Comparison of ENCODE assay signal across 17 cellular contexts in genomic region chr11:24046731-24047130, GRCh38.
"Had no signal": no experiment of that assay in that cellular context is flagged by ENCODE, and none has a peak within 500 bp of the region (broad histone marks: within the 10 kb centered on the region; RNA-seq: fewer than 3 reads in every experiment).

No MANE protein-coding gene starts in this region.

- H3K4me1 ChIP-seq: heart left ventricle, testis, tibial nerve, upper lobe of right lung, vagina had no signal

- DNase-seq: effector memory CD4-positive, alpha-beta T cell; foreskin melanocyte; heart left ventricle; hippocampal formation; kidney glomerular epithelial cell; naive thymus-derived CD8-positive, alpha-beta T cell; right cardiac atrium; stimulated activated CD4-positive, alpha-beta T cell treated with anti-CD3 and anti-CD28 coated beads, Interleukin-1b, Interleukin-23, amount 100 ng/mL, for 48 hours; stimulated activated CD4-positive, alpha-beta T cell treated with anti-CD3 and anti-CD28 coated beads, Interleukin-4, amount 100 ng/mL, for 24 hours; testis; upper lobe of right lung had no signal

- H3K36me3 Mint-ChIP-seq: stimulated activated memory B cell treated with anti-CD40 and anti-IgM and Interleukin-4, amounts not matched to agents 10 μg/mL and 1 μg/mL and 100 μg/mL, for 72 hours had no signal

- H3K27me3 Mint-ChIP-seq: naive thymus-derived CD8-positive, alpha-beta T cell; stimulated activated memory B cell treated with anti-CD40 and anti-IgM and Interleukin-4, amounts not matched to agents 10 μg/mL and 1 μg/mL and 100 μg/mL, for 72 hours; stimulated activated naive CD8-positive, alpha-beta T cell treated with anti-CD3 and anti-CD28 coated beads, Interleukin-15, Interleukin-2, amounts not matched to agents 100 ng/mL and 50 ng/mL, for 24 hours had no signal

- H3K27me3 ChIP-seq: heart left ventricle, testis, tibial nerve, upper lobe of right lung, vagina had no signal

- H3K27ac ChIP-seq: heart left ventricle, testis, tibial nerve, upper lobe of right lung, vagina had no signal

- H3K4me1 Mint-ChIP-seq: naive thymus-derived CD8-positive, alpha-beta T cell; neural crest cell; stimulated activated memory B cell treated with anti-CD40 and anti-IgM and Interleukin-4, amounts not matched to agents 10 μg/mL and 1 μg/mL and 100 μg/mL, for 72 hours had no signal

- H3K9me3 ChIP-seq: testis, upper lobe of right lung, vagina had no signal

- ATAC-seq: esophagus mucosa; heart left ventricle; naive thymus-derived CD8-positive, alpha-beta T cell; right cardiac atrium; stimulated activated memory B cell treated with anti-CD40 and anti-IgM and Interleukin-4, amounts not matched to agents 10 μg/mL and 1 μg/mL and 100 μg/mL, for 72 hours; upper lobe of right lung had no signal

- H3K27ac Mint-ChIP-seq: naive thymus-derived CD8-positive, alpha-beta T cell; stimulated activated memory B cell treated with anti-CD40 and anti-IgM and Interleukin-4, amounts not matched to agents 10 μg/mL and 1 μg/mL and 100 μg/mL, for 72 hours; stimulated activated naive CD8-positive, alpha-beta T cell treated with anti-CD3 and anti-CD28 coated beads, Interleukin-15, Interleukin-2, amounts not matched to agents 100 ng/mL and 50 ng/mL, for 24 hours had no signal

- H3K4me3 ChIP-seq: heart left ventricle, testis, tibial nerve, upper lobe of right lung, vagina had no signal

- H3K36me3 ChIP-seq: heart left ventricle, tibial nerve, upper lobe of right lung, vagina had no signal

- H3K4me3 Mint-ChIP-seq: naive thymus-derived CD8-positive, alpha-beta T cell; neural crest cell; stimulated activated memory B cell treated with anti-CD40 and anti-IgM and Interleukin-4, amounts not matched to agents 10 μg/mL and 1 μg/mL and 100 μg/mL, for 72 hours; stimulated activated naive CD8-positive, alpha-beta T cell treated with anti-CD3 and anti-CD28 coated beads, Interleukin-15, Interleukin-2, amounts not matched to agents 100 ng/mL and 50 ng/mL, for 24 hours had no signal
